Comparison of ENCODE assay signal across 1 cellular context in genomic region chr2:47357475-47357874, GRCh38.
TF ChIP-seq lines count a peak whose summit lies in the region.

No MANE protein-coding gene starts in this region.

TF ChIP-seq in GM23338, 12 proteins besides CTCF, POLR2A, EP300 and RAD21:
- no peak for TF ChIP-seq ZNF462 (CRISPR knock-in tag; IDR thresholded peaks at IDR 0.05)
- TF ChIP-seq NANOG (IDR thresholded peaks at IDR 0.05; ENCODE audit: borderline replicate concordance): no peak
